ENCODE assay signal across 13 cellular contexts in the genomic region with DNA sequence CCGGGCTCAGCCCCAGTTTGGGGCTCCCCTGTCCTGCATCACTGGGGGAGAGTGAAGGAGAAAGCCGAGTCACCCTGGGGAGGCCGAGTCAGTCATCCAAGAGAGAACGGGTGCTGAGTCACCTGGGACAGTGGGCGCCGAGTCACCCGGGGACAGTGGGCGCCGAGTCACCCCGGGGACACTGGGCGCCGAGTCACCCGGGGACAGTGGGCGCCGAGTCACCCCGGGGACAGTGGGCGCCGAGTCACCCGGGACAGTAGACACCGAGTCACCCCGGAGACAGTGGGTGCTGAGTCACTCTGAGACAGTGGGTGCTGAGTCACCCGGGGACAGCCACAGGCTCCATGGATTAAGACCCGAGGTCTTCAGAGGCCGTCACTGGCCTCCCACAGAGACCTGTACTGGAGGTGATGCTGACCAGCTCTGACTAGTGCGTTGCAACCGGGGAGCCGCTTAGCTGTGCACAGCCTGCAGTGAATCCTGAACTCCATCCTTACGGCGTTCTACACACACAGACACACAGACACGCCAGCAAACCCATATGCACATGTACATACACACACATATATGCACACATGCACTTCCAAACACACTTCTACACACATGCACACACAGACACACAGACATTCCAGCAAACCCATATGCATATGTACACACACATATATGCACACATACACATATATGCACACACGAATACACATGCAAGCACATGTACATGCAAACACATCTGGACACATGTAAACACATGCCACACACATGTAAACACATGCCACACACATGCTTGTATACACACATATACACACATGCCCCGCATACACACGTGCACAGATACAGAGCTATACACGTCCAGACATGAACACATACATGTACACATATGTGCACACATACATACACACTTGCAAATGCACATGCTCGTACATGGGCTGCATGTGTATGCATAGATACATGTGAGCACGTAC.
DNase-seq lines count a peak whose midpoint lies in the region; ATAC-seq, FAIRE-seq and TF ChIP-seq lines count a peak whose summit lies in the region.
"Had no signal": no experiment of that assay in that cellular context is flagged by ENCODE, and none has a peak within 500 bp of the region (broad histone marks: within the 10 kb centered on the region; RNA-seq: fewer than 3 reads in every experiment).

No MANE protein-coding gene starts in this region.

- no peak overlapping the region for H3K9ac ChIP-seq in HepG2 (ENCODE audit: insufficient read depth, low read depth, low read length)

- no peak overlapping the region for H3K4me3 Mint-ChIP-seq in natural killer cell treated with Interleukin-12 subunit alpha and Interleukin-12 subunit beta and Interleukin-15 and Interleukin-18, amount 100 ng/mL, for 72 hours
- H3K4me3 Mint-ChIP-seq: brain had no signal

- POLR2A ChIA-PET in HepG2 (lab: Yijun Ruan, JAX) = no interaction called here

- in situ Hi-C loops in HepG2 (cut with HindIII; ENCODE audit: extremely low pct_ligation_motif_present, low pct_unique_long_range_greater_than_20kb) = no loop called here

- no peak for FAIRE-seq in HepG2 (lab: Jason Lieb, UNC)
- FAIRE-seq: endometrium, pancreas had no signal

- H3K4me2 ChIP-seq in HepG2 (ENCODE audit: low read depth, low read length) = no peak overlapping the region

- H3K36me3 ChIP-seq in HepG2 (replicated peaks in 1 of 2; ENCODE audit: control insufficient read depth in 1 of 2, insufficient read depth in 2 of 2, low read length in 2 of 2) (no peaks in the 10 kb centered on the region), right lobe of liver (no peaks in the 10 kb centered on the region), WERI-Rb-1 (no peaks in the 10 kb centered on the region)
- H3K36me3 ChIP-seq: pancreas had no signal

- DNase-seq in HepG2 (ENCODE audit: low spot score) (no peak), right lobe of liver (no peak), WERI-Rb-1 (peak; percentile 41), NCI-H526 (lab: John Stamatoyannopoulos, UW) (no peak)
- no peak for DNase-seq in natural killer cell treated with Interleukin-12 subunit alpha and Interleukin-12 subunit beta and Interleukin-15 and Interleukin-18, amount 100 ng/mL, for 72 hours (ENCODE audit: low spot score)
- DNase-seq: NCI-H187, T-helper 1 cell had no signal

- no peak for TF ChIP-seq CTCF in HepG2 (CRISPR knock-in tag; IDR thresholded peaks at IDR 0.05)
- TF ChIP-seq CTCF in right lobe of liver (IDR thresholded peaks at IDR 0.05) = no peak
- no peak for TF ChIP-seq CTCF in WERI-Rb-1 (IDR thresholded peaks at IDR 0.05; ENCODE audit: low read depth, low read length)

- H3K27me3 Mint-ChIP-seq in natural killer cell treated with Interleukin-12 subunit alpha and Interleukin-12 subunit beta and Interleukin-15 and Interleukin-18, amount 100 ng/mL, for 72 hours = peaks cover 0 to 10% of the 10 kb centered on the region in 2 donors

- BruUV-seq in HepG2 (replicated peaks; lab: Mats Ljungman, UMichigan) = no TSS peak

- no peak for TF ChIP-seq POLR2A in HepG2 (IDR thresholded peaks at IDR 0.05; ENCODE audit: insufficient read depth in 1 of 2, low read depth in 2 of 2, low read length in 2 of 2)
- TF ChIP-seq POLR2A in right lobe of liver (IDR thresholded peaks at IDR 0.05) = no peak

- H3K4me1 Mint-ChIP-seq in natural killer cell treated with Interleukin-12 subunit alpha and Interleukin-12 subunit beta and Interleukin-15 and Interleukin-18, amount 100 ng/mL, for 72 hours (ENCODE audit: low read depth in 2 of 2) = peaks cover 0 to 6% of the 10 kb centered on the region in 2 donors

- no peak overlapping the region for H2AFZ ChIP-seq in HepG2 (ENCODE audit: low read length)

- H3K79me2 ChIP-seq in HepG2 (ENCODE audit: insufficient read depth, low read length) = no peaks in the 10 kb centered on the region

- no peak for TF ChIP-seq RAD21 in HepG2 (CRISPR knock-in tag; IDR thresholded peaks at IDR 0.05)

- 31% methylated on average over 11 of the region's 36 CpGs for WGBS in HepG2 (ENCODE audit: low lambda C conversion rate)
- WGBS in right lobe of liver (ENCODE audit: insufficient coverage, low coverage, low lambda C conversion rate, missing lambda C conversion rate) = 70% methylated on average over 7 of the region's 36 CpGs

- peaks cover 4% of the 10 kb centered on the region; the same call in 1 of the 2 replicates for H4K20me1 ChIP-seq in HepG2 (ENCODE audit: insufficient read depth, low read length)

- H3K4me3 ChIP-seq in HepG2 (replicated peaks in 1 of 3; ENCODE audit: insufficient read depth in 1 of 3, low read depth in 2 of 3, low read length in 3 of 3) = no peak overlapping the region
- no peak overlapping the region for H3K4me3 ChIP-seq in right lobe of liver
- H3K4me3 ChIP-seq in WERI-Rb-1 (ENCODE audit: low read depth, low read length) = no peak overlapping the region
- H3K4me3 ChIP-seq: pancreas had no signal

- H3K9me3 Mint-ChIP-seq in natural killer cell treated with Interleukin-12 subunit alpha and Interleukin-12 subunit beta and Interleukin-15 and Interleukin-18, amount 100 ng/mL, for 72 hours = peaks cover 3% of the 10 kb centered on the region

- intact Hi-C loops in HepG2 (cut with micrococcal nuclease; ENCODE audit: unreplicated experiment) (no loop called here), right lobe of liver (cut with DNase I) (no loop called here)

- no peak for ATAC-seq in HepG2
- no peak for ATAC-seq in right lobe of liver
- ATAC-seq in natural killer cell treated with Interleukin-12 subunit alpha and Interleukin-12 subunit beta and Interleukin-15 and Interleukin-18, amount 100 ng/mL, for 72 hours = peak; percentile 63 to 72
- no peak for ATAC-seq in HG02885 (IDR thresholded peaks at IDR 0.05; ENCODE audit: poor library complexity, unreplicated experiment)
- ATAC-seq in HG02798 (IDR thresholded peaks at IDR 0.05; ENCODE audit: poor library complexity, unreplicated experiment) = no peak
- no peak for ATAC-seq in GM21825 (IDR thresholded peaks at IDR 0.05; ENCODE audit: unreplicated experiment)
- ATAC-seq: pancreas had no signal

- H3K36me3 Mint-ChIP-seq in natural killer cell treated with Interleukin-12 subunit alpha and Interleukin-12 subunit beta and Interleukin-15 and Interleukin-18, amount 100 ng/mL, for 72 hours = no peaks in the 10 kb centered on the region
- H3K36me3 Mint-ChIP-seq: brain had no signal

- H3K9me3 ChIP-seq in HepG2 (ENCODE audit: low read length) = no peaks in the 10 kb centered on the region
- H3K9me3 ChIP-seq in right lobe of liver = no peaks in the 10 kb centered on the region
- H3K9me3 ChIP-seq in WERI-Rb-1 (ENCODE audit: severe bottlenecking) = no peaks in the 10 kb centered on the region
- H3K9me3 ChIP-seq: pancreas had no signal

- H3K27ac ChIP-seq in HepG2 (ENCODE audit: extremely low read length, insufficient read depth, low read length) = no peak overlapping the region
- H3K27ac ChIP-seq in right lobe of liver = no peak overlapping the region
- no peak overlapping the region for H3K27ac ChIP-seq in WERI-Rb-1
- H3K27ac ChIP-seq: pancreas had no signal

- TF ChIP-seq EP300 in HepG2 (IDR thresholded peaks at IDR 0.05; ENCODE audit: low read depth in 2 of 2, low read length in 2 of 2) (no peak), HepG2 (CRISPR knock-in tag; IDR thresholded peaks at IDR 0.05; ENCODE audit: borderline replicate concordance) (no peak)

- H3K27me3 ChIP-seq in HepG2 (ENCODE audit: control insufficient read depth in 1 of 2, insufficient read depth in 2 of 2, low read length in 2 of 2) (peaks cover 29 to 86% of the 10 kb centered on the region in 2 experiments), right lobe of liver (no peaks in the 10 kb centered on the region), WERI-Rb-1 (ENCODE audit: insufficient read depth, low read depth, severe bottlenecking) (no peaks in the 10 kb centered on the region)

- no peak overlapping the region for H3K27ac Mint-ChIP-seq in natural killer cell treated with Interleukin-12 subunit alpha and Interleukin-12 subunit beta and Interleukin-15 and Interleukin-18, amount 100 ng/mL, for 72 hours

- CTCF ChIA-PET in HepG2 (lab: Yijun Ruan, JAX; ENCODE audit: low intra/inter-chr PET ratio, low total read pairs) = no interaction called here

- H3K4me1 ChIP-seq in HepG2 (ENCODE audit: insufficient read depth, low read length) (no peaks in the 10 kb centered on the region), right lobe of liver (no peaks in the 10 kb centered on the region)
- H3K4me1 ChIP-seq: pancreas had no signal

TF ChIP-seq in HepG2, 621 proteins besides CTCF, POLR2A, EP300 and RAD21:
- TF ChIP-seq, protein P1, sequence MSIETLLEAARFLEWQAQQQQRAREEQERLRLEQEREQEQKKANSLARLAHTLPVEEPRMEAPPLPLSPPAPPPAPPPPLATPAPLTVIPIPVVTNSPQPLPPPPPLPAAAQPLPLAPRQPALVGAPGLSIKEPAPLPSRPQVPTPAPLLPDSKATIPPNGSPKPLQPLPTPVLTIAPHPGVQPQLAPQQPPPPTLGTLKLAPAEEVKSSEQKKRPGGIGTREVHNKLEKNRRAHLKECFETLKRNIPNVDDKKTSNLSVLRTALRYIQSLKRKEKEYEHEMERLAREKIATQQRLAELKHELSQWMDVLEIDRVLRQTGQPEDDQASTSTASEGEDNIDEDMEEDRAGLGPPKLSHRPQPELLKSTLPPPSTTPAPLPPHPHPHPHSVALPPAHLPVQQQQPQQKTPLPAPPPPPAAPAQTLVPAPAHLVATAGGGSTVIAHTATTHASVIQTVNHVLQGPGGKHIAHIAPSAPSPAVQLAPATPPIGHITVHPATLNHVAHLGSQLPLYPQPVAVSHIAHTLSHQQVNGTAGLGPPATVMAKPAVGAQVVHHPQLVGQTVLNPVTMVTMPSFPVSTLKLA (IDR thresholded peaks at IDR 0.05) = peak; percentile 100
- TF ChIP-seq ZNF460 (CRISPR knock-in tag; IDR thresholded peaks at IDR 0.05; ENCODE audit: borderline replicate concordance) = no peak

Comparison
In these comparisons a context has a peak if more than half of its experiments do, and no peak if none do; other contexts are left out.
1. ATAC-seq: peak in natural killer cell treated with Interleukin-12 subunit alpha and Interleukin-12 subunit beta and Interleukin-15 and Interleukin-18, amount 100 ng/mL, for 72 hours (2 of 2); none in HepG2 (single experiment), right lobe of liver (0 of 4), HG02885 (single experiment), HG02798 (single experiment) and GM21825 (single experiment).